Comparison of ENCODE assay signal across 8 cellular contexts in genomic region chr16:2682209-2683021, GRCh38. TPM values are rescaled to one million over a fixed set of nuclear protein-coding genes. Genes with fewer than 3 reads are reported as not detected.
A peak's percentile ranks its signal among the peaks of the same experiment; 100 is the strongest.
DNase-seq lines count a peak whose midpoint lies in the region; ATAC-seq, FAIRE-seq and TF ChIP-seq lines count a peak whose summit lies in the region.

TSS of gene KCTD5 (plus strand) at chr16:2682523. CDS start at chr16:2682549, 26 bp downstream.

- H3K4me2 ChIP-seq in keratinocyte (ENCODE audit: control insufficient read depth, extremely low read depth, insufficient read depth, low read depth, low read length): peak within 1 kb of the TSS; percentile 88

- peaks cover 0 to 4% of the 10 kb centered on the region in 2 experiments for H3K36me3 ChIP-seq in keratinocyte (ENCODE audit: control insufficient read depth in 2 of 2, extremely low read depth in 1 of 2, insufficient read depth in 2 of 2, low read length in 2 of 2)

- peak within 1 kb of the TSS; percentile 94 to 96 (median 95) for H3K4me3 ChIP-seq in keratinocyte (ENCODE audit: control insufficient read depth in 2 of 3, extremely low read depth in 1 of 3, insufficient read depth in 2 of 3, low read depth in 1 of 3, low read length in 3 of 3)

- H3K27ac ChIP-seq in keratinocyte (ENCODE audit: control insufficient read depth, insufficient read depth, low read length): peak within 1 kb of the TSS; percentile 94

- peak within 1 kb of the TSS; percentile 96 for H3K9ac ChIP-seq in keratinocyte (ENCODE audit: control insufficient read depth, extremely low read depth, insufficient read depth, low read length)

- peaks cover 14% of the 10 kb centered on the region for H3K4me1 ChIP-seq in keratinocyte (ENCODE audit: control insufficient read depth, extremely low read depth, insufficient read depth, low read length)

- ATAC-seq in GM19035 (IDR thresholded peaks at IDR 0.05; ENCODE audit: unreplicated experiment) (peak; percentile 66), HG03378 (IDR thresholded peaks at IDR 0.05; ENCODE audit: unreplicated experiment) (peak; percentile 39)

- H3K27me3 ChIP-seq in keratinocyte (ENCODE audit: control insufficient read depth, extremely low read depth, insufficient read depth, low read length): no peaks in the 10 kb centered on the region

- dilution Hi-C loops in keratinocyte (cut with MboI; ENCODE audit: extremely low pct_ligation_motif_present, low sequenced_read_pairs): no loop called here

- DNase-seq in AG08396 (ENCODE audit: low spot score): peak; percentile 98
- DNase-seq in NCI-H510A (lab: John Stamatoyannopoulos, UW): peak; percentile 87
- peak; percentile 93 for DNase-seq in activated CD4-positive, alpha-beta T cell treated with anti-CD3 and anti-CD28 coated beads for 1 hour
- peak; percentile 46 to 83 for DNase-seq in cerebellar nuclear complex (lab: John Stamatoyannopoulos, UW)
- DNase-seq in keratinocyte (ENCODE audit: low read depth, low spot score): peak; percentile 77
- peak; percentile 96 to 98 (median 96) for DNase-seq in stimulated activated CD4-positive, alpha-beta T cell treated with anti-CD3 and anti-CD28 coated beads, Interleukin-12 subunit alpha, Interleukin-12 subunit beta, amount 100 ng/mL, for 48 hours (ENCODE audit: low read depth in 2 of 3, low spot score in 1 of 3)

- peaks cover 3% of the 10 kb centered on the region for H4K20me1 ChIP-seq in keratinocyte (ENCODE audit: control insufficient read depth, extremely low read depth, insufficient read depth, low read length)

- TF ChIP-seq CTCF in keratinocyte (optimal IDR thresholded peaks at IDR 0.05 in 1 of 3, IDR thresholded peaks at IDR 0.05 in 1 of 3, conservative IDR thresholded peaks at IDR 0.05 in 1 of 3; ENCODE audit: extremely low read depth in 1 of 3, insufficient read depth in 2 of 3, low read length in 3 of 3): no peak

- no peaks in the 10 kb centered on the region for H3K9me1 ChIP-seq in keratinocyte (ENCODE audit: control insufficient read depth, extremely low read depth, insufficient read depth, low read length)

- peaks cover 40% of the 10 kb centered on the region for H3K79me2 ChIP-seq in keratinocyte (ENCODE audit: control insufficient read depth, insufficient read depth, low read length)

- H3K9me3 ChIP-seq in keratinocyte (ENCODE audit: control insufficient read depth, low read depth, low read length): no peaks in the 10 kb centered on the region

- FAIRE-seq in keratinocyte (lab: Jason Lieb, UNC): no peak

- H2AFZ ChIP-seq in keratinocyte (ENCODE audit: control insufficient read depth, low read length): peak within 1 kb of the TSS; percentile 96

RNA-seq across cellular contexts. Expression of gene KCTD5, which starts in this region (rescaled TPM):
- 29.0 to 41.1 TPM (median 36.1 TPM) in 3 replicates for polyA plus RNA-seq in keratinocyte
- 65.3 TPM for polyA plus RNA-seq in keratinocyte (2011; ENCODE audit: low read depth)
- polyA plus RNA-seq in keratinocyte (2011; cell fraction: cytosol; rRNA removed): 26.3 and 41.3 TPM in 2 replicates
- 38.9 and 43.7 TPM in 2 replicates for polyA plus RNA-seq in keratinocyte (2011; cell fraction: nucleus; rRNA removed)
- polyA plus RNA-seq in keratinocyte (2012; ENCODE audit: low replicate concordance): 27.1 and 31.1 TPM in 2 replicates
- polyA minus RNA-seq in keratinocyte: 21.5 to 50.1 TPM (median 23.4 TPM) in 3 replicates
- 38.0 TPM for polyA minus RNA-seq in keratinocyte (2011; cell fraction: cytosol; rRNA and poly(A)+ RNA removed)
- 19.9 and 28.2 TPM in 2 replicates for polyA minus RNA-seq in keratinocyte (2011; cell fraction: nucleus; rRNA and poly(A)+ RNA removed)

Comparison
In these comparisons a context has a peak if more than half of its experiments do, and no peak if none do; other contexts are left out.
1. Peak in every context shown above with its lines: DNase-seq, ATAC-seq, H3K4me3 ChIP-seq and H3K27ac ChIP-seq.